ENCODE assay signal across 8 cellular contexts in genomic region chr20:49534314-49534713, GRCh38. TPM values are rescaled to one million over a fixed set of nuclear protein-coding genes. Genes with fewer than 3 reads are reported as not detected.
A peak's percentile ranks its signal among the peaks of the same experiment; 100 is the strongest.
DNase-seq lines count a peak whose midpoint lies in the region; ATAC-seq and TF ChIP-seq lines count a peak whose summit lies in the region.

No MANE protein-coding gene starts in this region.

- peaks cover 0 to 8% (median 6%) of the 10 kb centered on the region in 11 experiments; a peak in 18 of 22 replicates for H3K9me3 ChIP-seq in BLaER1 treated with 17β-estradiol and CSF1 and Interleukin-3, amounts not matched to agents 10 nM and 100 nM (replicated peaks in 1 of 11)
- H3K9me3 ChIP-seq in right lobe of liver = no peaks in the 10 kb centered on the region

- peak; percentile 20 for DNase-seq in GOT3 (lab: John Stamatoyannopoulos, UW)
- DNase-seq in NCI-H226 = peak; percentile 58
- DNase-seq in activated CD4-positive, CD25-positive, alpha-beta regulatory T cell (lab: John Stamatoyannopoulos, UW) = peak in 3 of 4 experiments; percentile 3 to 35 (median 20)
- peak; percentile 68 for DNase-seq in cerebellum (ENCODE audit: low spot score)
- peak in 1 of 3 donors; percentile 61 for DNase-seq in right lobe of liver
- DNase-seq in stimulated activated CD8-positive, alpha-beta memory T cell treated with anti-CD3 and anti-CD28 coated beads, Interleukin-15, amount 100 ng/mL, for 1 hour (ENCODE audit: low read depth) = peak; percentile 30

- peak; percentile 79 to 85 (median 82) for ATAC-seq in right lobe of liver
- no peak for ATAC-seq in HG02759 (IDR thresholded peaks at IDR 0.05; ENCODE audit: unreplicated experiment)

- H3K27ac ChIP-seq in BLaER1 treated with 17β-estradiol and CSF1 and Interleukin-3, amounts not matched to agents 10 nM and 100 nM = peak overlapping the region in 9 of 11 experiments; percentile 36 to 82 (median 72); a peak in 18 of 22 replicates
- H3K27ac ChIP-seq in right lobe of liver = no peak overlapping the region

- WGBS in right lobe of liver (ENCODE audit: insufficient coverage, low coverage, low lambda C conversion rate, missing lambda C conversion rate) = 0% methylated on average over 3 of the region's 3 CpGs

- peak overlapping the region in 8 of 11 experiments; percentile 40 to 68 (median 49); a peak in 13 of 22 replicates for H3K9ac ChIP-seq in BLaER1 treated with 17β-estradiol and CSF1 and Interleukin-3, amounts not matched to agents 10 nM and 100 nM

- TF ChIP-seq CTCF in right lobe of liver (IDR thresholded peaks at IDR 0.05) = peak; percentile 70 to 82 (median 81)

- H3K4me2 ChIP-seq in BLaER1 treated with 17β-estradiol and CSF1 and Interleukin-3, amounts not matched to agents 10 nM and 100 nM = peak overlapping the region; percentile 25 to 67 (median 52); a peak in 21 of 22 replicates

- intact Hi-C loops in right lobe of liver (cut with DNase I) = no loop called here

- TF ChIP-seq POLR2A in right lobe of liver (IDR thresholded peaks at IDR 0.05) = no peak

- H4K20me1 ChIP-seq in BLaER1 treated with 17β-estradiol and CSF1 and Interleukin-3, amounts not matched to agents 10 nM and 100 nM = no peaks in the 10 kb centered on the region

- peaks cover 0 to 4% (median 0%) of the 10 kb centered on the region in 11 experiments; a peak in 3 of 22 replicates for H3K36me3 ChIP-seq in BLaER1 treated with 17β-estradiol and CSF1 and Interleukin-3, amounts not matched to agents 10 nM and 100 nM
- H3K36me3 ChIP-seq in right lobe of liver = no peaks in the 10 kb centered on the region

- H3K27me3 ChIP-seq in BLaER1 treated with 17β-estradiol and CSF1 and Interleukin-3, amounts not matched to agents 10 nM and 100 nM = peaks cover 0 to 26% (median 0%) of the 10 kb centered on the region in 11 experiments; a peak in 4 of 22 replicates
- H3K27me3 ChIP-seq in right lobe of liver = no peaks in the 10 kb centered on the region

- peaks cover 14 to 36% (median 28%) of the 10 kb centered on the region in 10 experiments for H3K4me1 ChIP-seq in BLaER1 treated with 17β-estradiol and CSF1 and Interleukin-3, amounts not matched to agents 10 nM and 100 nM
- H3K4me1 ChIP-seq in right lobe of liver = no peaks in the 10 kb centered on the region

- no peak overlapping the region for H3K4me3 ChIP-seq in BLaER1 treated with 17β-estradiol and CSF1 and Interleukin-3, amounts not matched to agents 10 nM and 100 nM
- no peak overlapping the region for H3K4me3 ChIP-seq in right lobe of liver

RNA-seq across cellular contexts. Expression of gene PTGIS, which starts 33.6 kb away (rescaled TPM):
- 9.7 TPM for total RNA-seq in cerebellum
- total RNA-seq in right lobe of liver = 10 to 100 TPM in 5 of 6 experiments, 1 to 10 TPM in 1; 9.0 to 30.5 (median 13.7) TPM

RNA-seq across cellular contexts. Expression of gene KCNB1, which starts 51.8 kb away (rescaled TPM):
- total RNA-seq in cerebellum (10.0 TPM), right lobe of liver (1 to 10 TPM; 1.5 to 8.2 (median 3.8) TPM)

Comparison
In these comparisons a context has a peak if more than half of its experiments do, and no peak if none do; other contexts are left out.
1. H3K27ac ChIP-seq: peak in BLaER1 treated with 17β-estradiol and CSF1 and Interleukin-3, amounts not matched to agents 10 nM and 100 nM (9 of 11); none in right lobe of liver (0 of 3).